Comparison of ENCODE assay signal across 23 cellular contexts in the genomic region with DNA sequence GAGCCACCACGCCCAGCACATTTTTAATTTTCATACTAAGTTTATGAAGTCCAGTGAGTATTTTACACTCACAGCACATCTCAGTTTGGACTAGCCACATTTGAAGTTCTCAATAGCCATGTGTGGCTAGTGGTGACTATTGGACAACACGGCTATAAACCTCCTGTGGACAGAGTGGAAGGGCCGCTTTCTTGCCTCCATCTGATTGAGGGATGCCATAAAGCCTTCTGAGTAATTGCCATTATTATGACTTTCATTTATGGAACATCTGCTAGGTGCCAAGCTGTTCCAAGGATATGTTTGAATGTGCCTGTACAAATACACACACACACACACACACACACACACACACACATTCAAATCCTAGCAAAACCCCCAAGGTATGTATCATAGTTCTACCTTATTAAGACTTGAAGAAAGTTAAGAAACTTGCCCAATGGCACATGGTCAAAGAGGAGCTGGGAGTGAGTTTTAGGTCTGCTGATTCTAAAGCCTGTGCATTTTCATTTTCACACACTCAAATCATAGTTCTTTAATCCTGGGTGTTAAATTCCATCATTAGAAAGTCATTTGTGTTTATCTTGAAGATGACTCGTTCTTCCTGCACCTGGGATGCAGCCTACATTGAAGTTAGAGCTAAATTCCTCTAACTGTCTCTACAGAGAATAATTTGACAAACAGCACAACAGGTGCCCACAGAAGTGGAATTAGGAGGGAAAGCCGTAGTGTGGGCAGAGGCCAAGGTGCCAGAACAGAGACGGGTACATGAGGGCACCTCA.
DNase-seq lines count a peak whose midpoint lies in the region; ATAC-seq, FAIRE-seq and TF ChIP-seq lines count a peak whose summit lies in the region.
"Had no signal": no experiment of that assay in that cellular context is flagged by ENCODE, and none has a peak within 500 bp of the region (broad histone marks: within the 10 kb centered on the region; RNA-seq: fewer than 3 reads in every experiment).

No MANE protein-coding gene starts in this region.

- H3K27me3 ChIP-seq in endothelial cell of umbilical vein (ENCODE audit: control insufficient read depth in 2 of 2, insufficient read depth in 2 of 2, low read length in 2 of 2): no peaks in the 10 kb centered on the region
- H3K27me3 ChIP-seq in GM23338 (ENCODE audit: insufficient read depth): no peaks in the 10 kb centered on the region
- H3K27me3 ChIP-seq: neural progenitor cell had no signal

- no peaks in the 10 kb centered on the region for H3K36me3 Mint-ChIP-seq in type B pancreatic cell
- no peaks in the 10 kb centered on the region for H3K36me3 Mint-ChIP-seq in GM23338 (ENCODE audit: low read depth)
- H3K36me3 Mint-ChIP-seq: CD4-positive, alpha-beta memory T cell; mesothelial cell of epicardium; neural progenitor cell; T-cell had no signal

- dilution Hi-C loops in endothelial cell of umbilical vein (cut with MboI; ENCODE audit: extremely low pct_ligation_motif_present, low sequenced_read_pairs): no loop called here

- no peak for TF ChIP-seq POLR2A in endothelial cell of umbilical vein (IDR thresholded peaks at IDR 0.05; ENCODE audit: low read depth, low read length)

- H3K9me2 ChIP-seq in GM23338 (ENCODE audit: insufficient read depth): no peaks in the 10 kb centered on the region

- H2AFZ ChIP-seq in endothelial cell of umbilical vein (ENCODE audit: low read depth, low read length) (no peak overlapping the region), GM23338 (no peak overlapping the region)
- H2AFZ ChIP-seq: neural progenitor cell had no signal

- CTCF ChIA-PET in endothelial cell of umbilical vein (lab: Charles Lee): interaction anchor here (0.6 to 2.2 kb wide), 10 partner anchors 13 to 1259 kb away, joined by 3 to 16 read pairs (median 5); no protein-coding TSS in a partner anchor

- POLR2A ChIA-PET in endothelial cell of umbilical vein (lab: Charles Lee): interaction anchor here (1.2 kb wide), 1 partner anchor 21 kb away, joined by 4 read pairs; no protein-coding TSS in a partner anchor

- H3K9me3 ChIP-seq in endothelial cell of umbilical vein (replicated peaks; ENCODE audit: control insufficient read depth, insufficient read depth, low read length): no peaks in the 10 kb centered on the region

- H3K36me3 ChIP-seq in endothelial cell of umbilical vein (ENCODE audit: control insufficient read depth in 2 of 2, extremely low read depth in 1 of 2, insufficient read depth in 2 of 2, low read length in 2 of 2) (no peaks in the 10 kb centered on the region), GM23338 (ENCODE audit: insufficient read depth) (no peaks in the 10 kb centered on the region)
- H3K36me3 ChIP-seq: neural progenitor cell had no signal

- H3K4me1 Mint-ChIP-seq in type B pancreatic cell (ENCODE audit: unreplicated experiment): peaks cover 11% of the 10 kb centered on the region
- no peaks in the 10 kb centered on the region for H3K4me1 Mint-ChIP-seq in GM23338
- H3K4me1 Mint-ChIP-seq: activated CD4-positive, alpha-beta T cell treated with anti-CD3 and anti-CD28 coated beads, Interleukin-2, amount 10 ng/mL, durations not matched to agents 7 days and 5 days; CD4-positive, alpha-beta memory T cell; T-cell had no signal

- peak overlapping the region; percentile 34 for H3K4me2 ChIP-seq in endothelial cell of umbilical vein (ENCODE audit: insufficient read depth, low read length)
- no peak overlapping the region for H3K4me2 ChIP-seq in GM23338
- H3K4me2 ChIP-seq: neural progenitor cell had no signal

- H3K79me2 ChIP-seq in endothelial cell of umbilical vein (ENCODE audit: control insufficient read depth, insufficient read depth, low read length): no peaks in the 10 kb centered on the region
- H3K79me2 ChIP-seq in GM23338 (replicated peaks; ENCODE audit: insufficient read depth): no peaks in the 10 kb centered on the region

- no peak overlapping the region for H3K4me3 ChIP-seq in endothelial cell of umbilical vein (replicated peaks in 1 of 3; ENCODE audit: insufficient read depth in 1 of 3, low read depth in 1 of 3, low read length in 3 of 3)
- H3K4me3 ChIP-seq in GM23338: no peak overlapping the region
- H3K4me3 ChIP-seq: neural progenitor cell had no signal

- TF ChIP-seq CTCF in endothelial cell of umbilical vein (IDR thresholded peaks at IDR 0.05; ENCODE audit: extremely low read depth in 1 of 2, insufficient read depth in 1 of 2, low read depth in 1 of 2, low read length in 2 of 2): no peak
- TF ChIP-seq CTCF in type B pancreatic cell (conservative IDR thresholded peaks at IDR 0.05): no peak
- TF ChIP-seq CTCF in GM23338 (conservative IDR thresholded peaks at IDR 0.05; ENCODE audit: low read depth in 2 of 2): no peak

- peak; percentile 24 for DNase-seq in NCI-H748 (lab: John Stamatoyannopoulos, UW; ENCODE audit: unreplicated experiment)
- DNase-seq in NCI-H748 treated with DMSO at 0.1 percent for 48 hours (lab: John Stamatoyannopoulos, UW): no peak
- peak; percentile 96 for DNase-seq in NCI-H69 (lab: John Stamatoyannopoulos, UW)
- DNase-seq in endothelial cell of umbilical vein (ENCODE audit: low read depth, low spot score): peak; percentile 34
- no peak for DNase-seq in type B pancreatic cell (ENCODE audit: extremely low spot score, unreplicated experiment)
- no peak for DNase-seq in GM23338 (ENCODE audit: low spot score)
- DNase-seq in DMS79 (lab: John Stamatoyannopoulos, UW): no peak
- DNase-seq: activated CD4-positive, alpha-beta T cell treated with anti-CD3 and anti-CD28 coated beads, Interleukin-2, amount 10 ng/mL, durations not matched to agents 7 days and 5 days; activated CD8-positive, alpha-beta memory T cell treated with anti-CD3 and anti-CD28 coated beads, Interleukin-2, amount 50 U/mL, for 48 hours; activated gamma-delta T cell; anterior cingulate cortex; CD4-positive, alpha-beta memory T cell; H7; KBM-7; NK-92 treated with Interleukin-12 subunit alpha and Interleukin-12 subunit beta, amount 100 ng/mL, for 24 hours; T-cell; trophoblast cell had no signal

- H3K9me1 ChIP-seq in endothelial cell of umbilical vein (replicated peaks; ENCODE audit: control insufficient read depth, extremely low read depth, insufficient read depth, low read length): no peaks in the 10 kb centered on the region

- H4K20me1 ChIP-seq in endothelial cell of umbilical vein (replicated peaks; ENCODE audit: control insufficient read depth, extremely low read depth, insufficient read depth, low read length) (no peaks in the 10 kb centered on the region), GM23338 (replicated peaks; ENCODE audit: insufficient read depth) (no peaks in the 10 kb centered on the region)

- FAIRE-seq in endothelial cell of umbilical vein (lab: Jason Lieb, UNC): peak; percentile 61
- FAIRE-seq: endometrium, GM19239 had no signal

- H3K9ac ChIP-seq in endothelial cell of umbilical vein (replicated peaks; ENCODE audit: extremely low read depth, insufficient read depth, low read length): no peak overlapping the region
- H3K9ac ChIP-seq: neural progenitor cell had no signal

- H3K27ac Mint-ChIP-seq in type B pancreatic cell: peak overlapping the region; percentile 37
- no peak overlapping the region for H3K27ac Mint-ChIP-seq in GM23338
- H3K27ac Mint-ChIP-seq: activated CD4-positive, alpha-beta T cell treated with anti-CD3 and anti-CD28 coated beads, Interleukin-2, amount 10 ng/mL, durations not matched to agents 7 days and 5 days; CD4-positive, alpha-beta memory T cell; mesothelial cell of epicardium; neural progenitor cell; stimulated activated naive CD8-positive, alpha-beta T cell treated with anti-CD3 and anti-CD28 coated beads, Interleukin-15, Interleukin-2, amounts not matched to agents 100 ng/mL and 50 ng/mL, for 24 hours; T-cell had no signal

- H3K27me3 Mint-ChIP-seq in type B pancreatic cell (peaks cover 26% of the 10 kb centered on the region), GM23338 (ENCODE audit: insufficient read depth, low read depth, poor library complexity) (peaks cover 5% of the 10 kb centered on the region)
- H3K27me3 Mint-ChIP-seq: activated CD4-positive, alpha-beta T cell treated with anti-CD3 and anti-CD28 coated beads, Interleukin-2, amount 10 ng/mL, durations not matched to agents 7 days and 5 days; CD4-positive, alpha-beta memory T cell; stimulated activated naive CD8-positive, alpha-beta T cell treated with anti-CD3 and anti-CD28 coated beads, Interleukin-15, Interleukin-2, amounts not matched to agents 100 ng/mL and 50 ng/mL, for 24 hours; T-cell had no signal

- intact Hi-C loops in endothelial cell of umbilical vein (cut with micrococcal nuclease): no loop called here

- H3F3A ChIP-seq in GM23338 (replicated peaks; ENCODE audit: low read depth): no peaks in the 10 kb centered on the region

- H3K4me3 Mint-ChIP-seq in type B pancreatic cell (no peak overlapping the region), GM23338 (no peak overlapping the region)
- H3K4me3 Mint-ChIP-seq: activated CD4-positive, alpha-beta T cell treated with anti-CD3 and anti-CD28 coated beads, Interleukin-2, amount 10 ng/mL, durations not matched to agents 7 days and 5 days; CD4-positive, alpha-beta memory T cell; mesothelial cell of epicardium; neural progenitor cell; stimulated activated naive CD8-positive, alpha-beta T cell treated with anti-CD3 and anti-CD28 coated beads, Interleukin-15, Interleukin-2, amounts not matched to agents 100 ng/mL and 50 ng/mL, for 24 hours; T-cell had no signal

- ATAC-seq in GM23338 (no peak), HG02623 (IDR thresholded peaks at IDR 0.05; ENCODE audit: unreplicated experiment) (no peak)
- ATAC-seq: T-cell had no signal

- H3K9me3 Mint-ChIP-seq in type B pancreatic cell: no peaks in the 10 kb centered on the region
- no peaks in the 10 kb centered on the region for H3K9me3 Mint-ChIP-seq in GM23338
- H3K9me3 Mint-ChIP-seq: activated CD4-positive, alpha-beta T cell treated with anti-CD3 and anti-CD28 coated beads, Interleukin-2, amount 10 ng/mL, durations not matched to agents 7 days and 5 days; CD4-positive, alpha-beta memory T cell; mesothelial cell of epicardium; neural progenitor cell; stimulated activated naive CD8-positive, alpha-beta T cell treated with anti-CD3 and anti-CD28 coated beads, Interleukin-15, Interleukin-2, amounts not matched to agents 100 ng/mL and 50 ng/mL, for 24 hours; T-cell had no signal

- BruUV-seq in endothelial cell of umbilical vein (replicated peaks; lab: Mats Ljungman, UMichigan): no TSS peak

- H3K4me1 ChIP-seq in endothelial cell of umbilical vein (ENCODE audit: control insufficient read depth, extremely low read depth, insufficient read depth, low read length) (peaks cover 31% of the 10 kb centered on the region), GM23338 (ENCODE audit: insufficient read depth) (no peaks in the 10 kb centered on the region)
- H3K4me1 ChIP-seq: neural progenitor cell had no signal

- H3K27ac ChIP-seq in endothelial cell of umbilical vein (ENCODE audit: insufficient read depth, low read depth, low read length): peak overlapping the region; percentile 3
- no peak overlapping the region for H3K27ac ChIP-seq in GM23338 (ENCODE audit: low read depth)
- H3K27ac ChIP-seq: neural progenitor cell had no signal

TF ChIP-seq in endothelial cell of umbilical vein, 7 proteins besides CTCF, POLR2A, EP300 and RAD21 (continues in another document):
- TF ChIP-seq JUN (IDR thresholded peaks at IDR 0.05; ENCODE audit: borderline replicate concordance, insufficient read depth, insufficient read length, low read depth): no peak

Comparison
In these comparisons a context has a peak if more than half of its experiments do, and no peak if none do; other contexts are left out.
1. DNase-seq: peak in NCI-H748 (single experiment), NCI-H69 (single experiment) and endothelial cell of umbilical vein (single experiment); none in NCI-H748 treated with DMSO at 0.1 percent for 48 hours (single experiment), type B pancreatic cell (single experiment), GM23338 (single experiment) and DMS79 (single experiment).